Comparison of ENCODE assay signal across 8 cellular contexts in genomic region chr5:42994285-42995151, GRCh38. TPM values are rescaled to one million over a fixed set of nuclear protein-coding genes. Genes with fewer than 3 reads are reported as not detected.
DNase-seq lines count a peak whose midpoint lies in the region; ATAC-seq and TF ChIP-seq lines count a peak whose summit lies in the region.

No MANE protein-coding gene starts in this region.

- H3K4me1 Mint-ChIP-seq in activated naive CD4-positive, alpha-beta T cell treated with anti-CD3 and anti-CD28 coated beads, Interleukin-2, amount 50 U/mL, for 24 hours = peaks cover 35% of the 10 kb centered on the region
- H3K4me1 Mint-ChIP-seq in progenitor cell of endocrine pancreas (ENCODE audit: low read depth) = peaks cover 1% of the 10 kb centered on the region

- H3K36me3 Mint-ChIP-seq in activated naive CD4-positive, alpha-beta T cell treated with anti-CD3 and anti-CD28 coated beads, Interleukin-2, amount 50 U/mL, for 24 hours = no peaks in the 10 kb centered on the region
- H3K36me3 Mint-ChIP-seq in progenitor cell of endocrine pancreas (ENCODE audit: insufficient read depth) = no peaks in the 10 kb centered on the region

- TF ChIP-seq CTCF in progenitor cell of endocrine pancreas (IDR thresholded peaks at IDR 0.05; ENCODE audit: unreplicated experiment) (peak; percentile 83), upper lobe of right lung (IDR thresholded peaks at IDR 0.05) (peak; percentile 80)

- peak overlapping the region; percentile 96 for H3K27ac Mint-ChIP-seq in activated naive CD4-positive, alpha-beta T cell treated with anti-CD3 and anti-CD28 coated beads, Interleukin-2, amount 50 U/mL, for 24 hours
- H3K27ac Mint-ChIP-seq in progenitor cell of endocrine pancreas = no peak overlapping the region

- H3K4me3 Mint-ChIP-seq in activated naive CD4-positive, alpha-beta T cell treated with anti-CD3 and anti-CD28 coated beads, Interleukin-2, amount 50 U/mL, for 24 hours = peak overlapping the region; percentile 93
- H3K4me3 Mint-ChIP-seq in progenitor cell of endocrine pancreas (ENCODE audit: low read depth) = peak overlapping the region; percentile 35

- DNase-seq in C1 segment of cervical spinal cord (lab: John Stamatoyannopoulos, UW) (peak in 11 of 14 donors; percentile 17 to 60 (median 41)), SK-N-DZ (ENCODE audit: low spot score) (peak; percentile 87), cardiac septum (ENCODE audit: low spot score) (peak; percentile 94), progenitor cell of endocrine pancreas (ENCODE audit: low spot score, unreplicated experiment) (peak; percentile 68), upper lobe of right lung (peak; percentile 87)

- ATAC-seq in GM19351 (IDR thresholded peaks at IDR 0.05; ENCODE audit: unreplicated experiment) = peak; percentile 47
- ATAC-seq in HG03520 (IDR thresholded peaks at IDR 0.05; ENCODE audit: unreplicated experiment) = peak; percentile 50
- ATAC-seq in upper lobe of right lung = peak; percentile 83

- peaks cover 7% of the 10 kb centered on the region for H3K4me1 ChIP-seq in upper lobe of right lung

- no peaks in the 10 kb centered on the region for H3K36me3 ChIP-seq in upper lobe of right lung

- H3K4me3 ChIP-seq in upper lobe of right lung = peak overlapping the region; percentile 56

- H3K9me3 Mint-ChIP-seq in activated naive CD4-positive, alpha-beta T cell treated with anti-CD3 and anti-CD28 coated beads, Interleukin-2, amount 50 U/mL, for 24 hours = no peaks in the 10 kb centered on the region
- peaks cover 3% of the 10 kb centered on the region for H3K9me3 Mint-ChIP-seq in progenitor cell of endocrine pancreas (ENCODE audit: low read depth)

- no peaks in the 10 kb centered on the region for H3K9me3 ChIP-seq in upper lobe of right lung

- peak overlapping the region; percentile 98 for H3K27ac ChIP-seq in upper lobe of right lung

- intact Hi-C loops in cardiac septum (cut with DNase I) (loop anchor here (1.0 to 5.0 kb wide), 5 partner anchors 14 to 128 kb away; partner anchors contain the start of genes ANXA2R and ZNF131), upper lobe of right lung (cut with DNase I) (no loop called here)

- peaks cover 88% of the 10 kb centered on the region for H3K27me3 ChIP-seq in upper lobe of right lung

- no peaks in the 10 kb centered on the region for H3K27me3 Mint-ChIP-seq in activated naive CD4-positive, alpha-beta T cell treated with anti-CD3 and anti-CD28 coated beads, Interleukin-2, amount 50 U/mL, for 24 hours
- peaks cover 76% of the 10 kb centered on the region for H3K27me3 Mint-ChIP-seq in progenitor cell of endocrine pancreas

RNA-seq across cellular contexts. Expression of gene ANXA2R, which starts 45.6 kb away (rescaled TPM):
- 0.16 and 0.74 TPM in 2 replicates for polyA plus RNA-seq in SK-N-DZ (2014; cell fraction: cytosol; rRNA removed)
- 1.0 and 1.2 TPM in 2 replicates for polyA plus RNA-seq in SK-N-DZ (2014; cell fraction: nucleus; rRNA removed)
- total RNA-seq in cardiac septum = 1.2 TPM
- total RNA-seq in progenitor cell of endocrine pancreas = 0.87 and 0.93 TPM in 2 replicates
- 4.8 TPM for total RNA-seq in upper lobe of right lung

Comparison
In these comparisons a context has a peak if more than half of its experiments do, and no peak if none do; other contexts are left out.
1. Peak in every context shown above with its lines: DNase-seq, ATAC-seq, H3K4me3 ChIP-seq and H3K27ac ChIP-seq.
2. DNase-seq: peak in every context shown above with its lines; median percentile 94 in cardiac septum; 87 in SK-N-DZ; 87 in upper lobe of right lung; 68 in progenitor cell of endocrine pancreas; 41 in C1 segment of cervical spinal cord.